ENCODE assay signal across 8 cellular contexts in genomic region chr22:50527921-50528681, GRCh38. TPM values are rescaled to one million over a fixed set of nuclear protein-coding genes. Genes with fewer than 3 reads are reported as not detected.
DNase-seq lines count a peak whose midpoint lies in the region; ATAC-seq, FAIRE-seq and TF ChIP-seq lines count a peak whose summit lies in the region.

No MANE protein-coding gene starts in this region.

- CTCF ChIA-PET in activated naive CD4-positive, alpha-beta T cell treated with anti-CD3 and anti-CD28 coated beads for 36 hours (lab: Charles Lee): interaction anchor here (0.6 to 2.9 kb wide), 10 partner anchors 11 to 286 kb away, joined by 3 to 13 read pairs (median 4); partner anchors contain the start of genes KLHDC7B and SYCE3
- CTCF ChIA-PET in activated CD4-positive, alpha-beta memory T cell treated with anti-CD3 and anti-CD28 coated beads for 36 hours (lab: Charles Lee): interaction anchor here (1.3 to 6.5 kb wide), 5 partner anchors 11 to 92 kb away, joined by 4 to 102 read pairs (median 71); partner anchors contain the start of genes LMF2, NCAPH2 and SYCE3
- CTCF ChIA-PET in HepG2 (lab: Yijun Ruan, JAX; ENCODE audit: low intra/inter-chr PET ratio, low total read pairs): no interaction called here

- peaks cover 15% of the 10 kb centered on the region for H4K20me1 ChIP-seq in HepG2 (ENCODE audit: insufficient read depth, low read length)

- no peak overlapping the region for H2AFZ ChIP-seq in HepG2 (ENCODE audit: low read length)

- H3K27me3 Mint-ChIP-seq in activated naive CD4-positive, alpha-beta T cell treated with anti-CD3 and anti-CD28 coated beads for 36 hours (ENCODE audit: low read depth): no peaks in the 10 kb centered on the region
- no peaks in the 10 kb centered on the region for H3K27me3 Mint-ChIP-seq in activated CD4-positive, alpha-beta memory T cell treated with anti-CD3 and anti-CD28 coated beads for 36 hours

- no peak overlapping the region for H3K9ac ChIP-seq in HepG2 (ENCODE audit: insufficient read depth, low read depth, low read length)

- ATAC-seq in HepG2 (no peak), thoracic aorta (ENCODE audit: insufficient number of reproducible peaks, low FRiP score, low read depth) (no peak), aorta (ENCODE audit: low FRiP score) (no peak)

- FAIRE-seq in HepG2 (lab: Jason Lieb, UNC): no peak

- H3K36me3 Mint-ChIP-seq in activated naive CD4-positive, alpha-beta T cell treated with anti-CD3 and anti-CD28 coated beads for 36 hours (ENCODE audit: low read depth): peaks cover 39% of the 10 kb centered on the region
- peaks cover 36% of the 10 kb centered on the region for H3K36me3 Mint-ChIP-seq in activated CD4-positive, alpha-beta memory T cell treated with anti-CD3 and anti-CD28 coated beads for 36 hours

- intact Hi-C loops in activated naive CD4-positive, alpha-beta T cell treated with anti-CD3 and anti-CD28 coated beads for 36 hours (cut with micrococcal nuclease): loop anchor here (2.0 kb wide), 2 partner anchors 17 to 55 kb away; partner anchors contain the start of genes CHKB and KLHDC7B
- intact Hi-C loops in activated CD4-positive, alpha-beta memory T cell treated with anti-CD3 and anti-CD28 coated beads for 36 hours (cut with micrococcal nuclease): loop anchor here (5.0 kb wide), 1 partner anchor 336 kb away; no protein-coding TSS in a partner anchor
- intact Hi-C loops in HepG2 (cut with micrococcal nuclease; ENCODE audit: unreplicated experiment): loop anchor here (5.0 kb wide), 1 partner anchor 34 kb away; the partner anchor contains the start of gene SYCE3
- intact Hi-C loops in aorta (cut with DNase I): loop anchor here in 1 of 2 donors (5.0 kb wide), 1 partner anchor 34 kb away; the partner anchor contains the start of gene SYCE3

- POLR2A ChIA-PET in activated CD4-positive, alpha-beta memory T cell treated with anti-CD3 and anti-CD28 coated beads for 36 hours (lab: Charles Lee): interaction anchor here (1.1 to 6.7 kb wide), 5 partner anchors 10 to 93 kb away, joined by 4 to 139 read pairs (median 49); partner anchors contain the start of genes CHKB, KLHDC7B and SYCE3
- POLR2A ChIA-PET in HepG2 (lab: Yijun Ruan, JAX): interaction anchor here (0.8 to 2.5 kb wide), 6 partner anchors 10 to 172 kb away, joined by 3 to 7 read pairs (median 4); partner anchors contain the start of genes ARSA, LMF2, NCAPH2 and SYCE3

- TF ChIP-seq CTCF in HepG2 (CRISPR knock-in tag; IDR thresholded peaks at IDR 0.05): no peak
- no peak for TF ChIP-seq CTCF in thoracic aorta (IDR thresholded peaks at IDR 0.05)

- peaks cover 42% of the 10 kb centered on the region for H3K4me1 Mint-ChIP-seq in activated naive CD4-positive, alpha-beta T cell treated with anti-CD3 and anti-CD28 coated beads for 36 hours (ENCODE audit: low read depth)
- peaks cover 49% of the 10 kb centered on the region for H3K4me1 Mint-ChIP-seq in activated CD4-positive, alpha-beta memory T cell treated with anti-CD3 and anti-CD28 coated beads for 36 hours (ENCODE audit: low read depth)

- H3K27ac Mint-ChIP-seq in activated naive CD4-positive, alpha-beta T cell treated with anti-CD3 and anti-CD28 coated beads for 36 hours: peak overlapping the region; percentile 93
- peak overlapping the region; percentile 95 for H3K27ac Mint-ChIP-seq in activated CD4-positive, alpha-beta memory T cell treated with anti-CD3 and anti-CD28 coated beads for 36 hours

- peak overlapping the region; percentile 84 for H3K4me3 Mint-ChIP-seq in activated naive CD4-positive, alpha-beta T cell treated with anti-CD3 and anti-CD28 coated beads for 36 hours
- peak overlapping the region; percentile 81 for H3K4me3 Mint-ChIP-seq in activated CD4-positive, alpha-beta memory T cell treated with anti-CD3 and anti-CD28 coated beads for 36 hours

- H3K36me3 ChIP-seq in HepG2 (replicated peaks in 1 of 2; ENCODE audit: control insufficient read depth in 1 of 2, insufficient read depth in 2 of 2, low read length in 2 of 2) (peaks cover 1 to 7% of the 10 kb centered on the region in 2 experiments; a peak in 4 of 5 replicates), thoracic aorta (peaks cover 8% of the 10 kb centered on the region), aorta (ENCODE audit: control insufficient read depth in 1 of 2, insufficient read depth in 2 of 2, low read length in 1 of 2) (no peaks in the 10 kb centered on the region)

- WGBS in HepG2 (ENCODE audit: low lambda C conversion rate): 91% methylated on average over 17 of the region's 18 CpGs
- WGBS in aorta, 2 donors: 93 to 94% methylated on average over 18 of the region's 18 CpGs

- TF ChIP-seq RAD21 in HepG2 (CRISPR knock-in tag; IDR thresholded peaks at IDR 0.05): no peak

- H3K27me3 ChIP-seq in HepG2 (ENCODE audit: control insufficient read depth in 1 of 2, insufficient read depth in 2 of 2, low read length in 2 of 2) (no peaks in the 10 kb centered on the region), thoracic aorta (replicated peaks; ENCODE audit: insufficient read depth) (peaks cover 5% of the 10 kb centered on the region), aorta (ENCODE audit: control insufficient read depth in 1 of 2, insufficient read depth in 2 of 2, low read length in 1 of 2) (no peaks in the 10 kb centered on the region)

- H3K9me3 Mint-ChIP-seq in activated naive CD4-positive, alpha-beta T cell treated with anti-CD3 and anti-CD28 coated beads for 36 hours: no peaks in the 10 kb centered on the region
- H3K9me3 Mint-ChIP-seq in activated CD4-positive, alpha-beta memory T cell treated with anti-CD3 and anti-CD28 coated beads for 36 hours: no peaks in the 10 kb centered on the region

- TF ChIP-seq EP300 in HepG2 (IDR thresholded peaks at IDR 0.05; ENCODE audit: low read depth in 2 of 2, low read length in 2 of 2): no peak
- TF ChIP-seq EP300 in HepG2 (CRISPR knock-in tag; IDR thresholded peaks at IDR 0.05; ENCODE audit: borderline replicate concordance): no peak

- no peaks in the 10 kb centered on the region for H3K9me3 ChIP-seq in HepG2 (ENCODE audit: low read length)
- H3K9me3 ChIP-seq in thoracic aorta: no peaks in the 10 kb centered on the region
- no peaks in the 10 kb centered on the region for H3K9me3 ChIP-seq in aorta (ENCODE audit: control insufficient read depth, low read length)

- no TSS peak for BruUV-seq in HepG2 (replicated peaks; lab: Mats Ljungman, UMichigan)

- no peak overlapping the region for H3K4me3 ChIP-seq in HepG2 (replicated peaks in 1 of 3; ENCODE audit: insufficient read depth in 1 of 3, low read depth in 2 of 3, low read length in 3 of 3)
- peak overlapping the region; percentile 78 for H3K4me3 ChIP-seq in thoracic aorta
- H3K4me3 ChIP-seq in aorta (ENCODE audit: low read length in 2 of 2): no peak overlapping the region

- H3K4me1 ChIP-seq in HepG2 (ENCODE audit: insufficient read depth, low read length): peaks cover 70% of the 10 kb centered on the region
- H3K4me1 ChIP-seq in thoracic aorta (ENCODE audit: control insufficient read depth in 1 of 2, low read depth in 2 of 2): peaks cover 29 to 54% of the 10 kb centered on the region in 2 donors
- no peaks in the 10 kb centered on the region for H3K4me1 ChIP-seq in aorta (ENCODE audit: control insufficient read depth in 1 of 2, insufficient read depth in 2 of 2, low read length in 2 of 2)

- in situ Hi-C loops in HepG2 (cut with HindIII; ENCODE audit: extremely low pct_ligation_motif_present, low pct_unique_long_range_greater_than_20kb): no loop called here

- no peak for TF ChIP-seq POLR2A in HepG2 (IDR thresholded peaks at IDR 0.05; ENCODE audit: insufficient read depth in 1 of 2, low read depth in 2 of 2, low read length in 2 of 2)

- H3K27ac ChIP-seq in HepG2 (ENCODE audit: extremely low read length, insufficient read depth, low read length) (no peak overlapping the region), thoracic aorta (no peak overlapping the region), aorta (ENCODE audit: low read depth in 1 of 2, low read length in 2 of 2) (no peak overlapping the region)

- H3K4me2 ChIP-seq in HepG2 (ENCODE audit: low read depth, low read length): no peak overlapping the region

- no peak for DNase-seq in activated naive CD4-positive, alpha-beta T cell treated with anti-CD3 and anti-CD28 coated beads for 36 hours
- DNase-seq in activated naive CD4-positive, alpha-beta T cell (lab: John Stamatoyannopoulos, UW): no peak
- DNase-seq in activated CD4-positive, alpha-beta memory T cell treated with anti-CD3 and anti-CD28 coated beads for 36 hours: no peak
- no peak for DNase-seq in HepG2 (ENCODE audit: low spot score)
- DNase-seq in thoracic aorta (ENCODE audit: low spot score): no peak
- no peak for DNase-seq in aorta
- DNase-seq in NCI-H128 (lab: John Stamatoyannopoulos, UW; ENCODE audit: unreplicated experiment): no peak
- DNase-seq in anterior cingulate cortex (lab: John Stamatoyannopoulos, UW): no peak

- H3K79me2 ChIP-seq in HepG2 (ENCODE audit: insufficient read depth, low read length): peaks cover 20% of the 10 kb centered on the region

RNA-seq across cellular contexts. Expression of gene TYMP, which starts 1.7 kb away (rescaled TPM):
- total RNA-seq in activated naive CD4-positive, alpha-beta T cell treated with anti-CD3 and anti-CD28 coated beads for 36 hours: 10 to 100 TPM; 43.7 to 49.6 TPM
- total RNA-seq in activated CD4-positive, alpha-beta memory T cell treated with anti-CD3 and anti-CD28 coated beads for 36 hours: 10 to 100 TPM; 64.7 to 65.6 TPM
- total RNA-seq in HepG2 (2016; rRNA removed; fragmentation: Illumina TruSeq; extraction: Trizol) (2.3 and 3.9 TPM in 2 replicates), thoracic aorta (10 to 100 TPM; 90.4 to 95.7 TPM), aorta (10 to 100 TPM; 68.3 to 99.2 TPM)
- 1.0 and 1.1 TPM in 2 replicates for total RNA-seq in HepG2 (2016; cell fraction: cytosol; rRNA removed; fragmentation: Illumina TruSeq; extraction: Trizol; ENCODE audit: low read depth)
- total RNA-seq in HepG2 (2016; cell fraction: insoluble cytoplasmic fraction; rRNA removed; fragmentation: Illumina TruSeq; extraction: Trizol): 2.2 and 3.5 TPM in 2 replicates
- 1.8 TPM in 2 replicates for total RNA-seq in HepG2 (2016; cell fraction: membrane; rRNA removed; fragmentation: Illumina TruSeq; extraction: Trizol)
- 1.9 and 3.1 TPM in 2 replicates for total RNA-seq in HepG2 (2016; cell fraction: nucleus; rRNA removed; fragmentation: Illumina TruSeq; extraction: Trizol)
- polyA plus RNA-seq in HepG2 (2011; rRNA removed) (4.3 and 7.5 TPM in 2 replicates), aorta (10 to 100 TPM; 37.7 to 47.1 TPM)
- polyA plus RNA-seq in HepG2 (2011; cell fraction: cytosol; rRNA removed): 4.9 and 6.1 TPM in 2 replicates
- polyA plus RNA-seq in HepG2 (2011; cell fraction: nucleus; rRNA removed): 37.1 and 45.0 TPM in 2 replicates
- polyA plus RNA-seq in HepG2 (2012): 3.0 and 4.0 TPM in 2 replicates
- 1.3 and 1.4 TPM in 2 replicates for polyA plus RNA-seq in HepG2 (2016; cell fraction: cytosol; fragmentation: Illumina TruSeq; extraction: Trizol; ENCODE audit: low read depth)
- polyA plus RNA-seq in HepG2 (2016; cell fraction: insoluble cytoplasmic fraction; fragmentation: Illumina TruSeq; extraction: Trizol; ENCODE audit: low read depth): 2.9 and 3.2 TPM in 2 replicates
- polyA plus RNA-seq in HepG2 (2016; cell fraction: membrane; fragmentation: Illumina TruSeq; extraction: Trizol; ENCODE audit: low read depth): 0.84 and 0.96 TPM in 2 replicates
- polyA plus RNA-seq in HepG2 (2016; cell fraction: nucleus; fragmentation: Illumina TruSeq; extraction: Trizol; ENCODE audit: insufficient read depth, low read depth): 3.0 and 4.9 TPM in 2 replicates
- polyA minus RNA-seq in HepG2 (2011; rRNA and poly(A)+ RNA removed; ENCODE audit: low replicate concordance): 1.9 and 3.4 TPM in 2 replicates
- 2.0 and 2.6 TPM in 2 replicates for polyA minus RNA-seq in HepG2 (2011; cell fraction: cytosol; rRNA and poly(A)+ RNA removed)
- 3.6 and 4.0 TPM in 2 replicates for polyA minus RNA-seq in HepG2 (2011; cell fraction: nucleus; rRNA and poly(A)+ RNA removed)

RNA-seq across cellular contexts. Expression of gene SCO2, which starts 2.7 kb away (rescaled TPM):
- total RNA-seq in activated naive CD4-positive, alpha-beta T cell treated with anti-CD3 and anti-CD28 coated beads for 36 hours: 1 to 10 TPM; 1.1 to 2.1 TPM
- 1 to 10 TPM; 1.9 to 5.6 TPM for total RNA-seq in activated CD4-positive, alpha-beta memory T cell treated with anti-CD3 and anti-CD28 coated beads for 36 hours
- 2.1 and 3.7 TPM in 2 replicates for total RNA-seq in HepG2 (2016; rRNA removed; fragmentation: Illumina TruSeq; extraction: Trizol)
- 2.3 and 3.6 TPM in 2 replicates for total RNA-seq in HepG2 (2016; cell fraction: cytosol; rRNA removed; fragmentation: Illumina TruSeq; extraction: Trizol; ENCODE audit: low read depth)
- 1.5 and 1.8 TPM in 2 replicates for total RNA-seq in HepG2 (2016; cell fraction: insoluble cytoplasmic fraction; rRNA removed; fragmentation: Illumina TruSeq; extraction: Trizol)
- 2.2 and 2.9 TPM in 2 replicates for total RNA-seq in HepG2 (2016; cell fraction: membrane; rRNA removed; fragmentation: Illumina TruSeq; extraction: Trizol)
- not detected in 2 replicates for total RNA-seq in HepG2 (2016; cell fraction: nucleus; rRNA removed; fragmentation: Illumina TruSeq; extraction: Trizol)
- 0.32 and 0.85 TPM in 2 replicates for polyA plus RNA-seq in HepG2 (2011; rRNA removed)
- polyA plus RNA-seq in HepG2 (2011; cell fraction: cytosol; rRNA removed): 1.9 and 4.5 TPM in 2 replicates
- polyA plus RNA-seq in HepG2 (2011; cell fraction: nucleus; rRNA removed): 2.8 TPM in 2 replicates
- 1.1 TPM in 1 of 2 replicates, not detected in the other for polyA plus RNA-seq in HepG2 (2012)
- 4.0 and 4.2 TPM in 2 replicates for polyA plus RNA-seq in HepG2 (2016; cell fraction: cytosol; fragmentation: Illumina TruSeq; extraction: Trizol; ENCODE audit: low read depth)
- 1.6 and 2.3 TPM in 2 replicates for polyA plus RNA-seq in HepG2 (2016; cell fraction: insoluble cytoplasmic fraction; fragmentation: Illumina TruSeq; extraction: Trizol; ENCODE audit: low read depth)
- polyA plus RNA-seq in HepG2 (2016; cell fraction: membrane; fragmentation: Illumina TruSeq; extraction: Trizol; ENCODE audit: low read depth): 2.3 and 2.8 TPM in 2 replicates
- polyA plus RNA-seq in HepG2 (2016; cell fraction: nucleus; fragmentation: Illumina TruSeq; extraction: Trizol; ENCODE audit: insufficient read depth, low read depth): 2.8 and 3.5 TPM in 2 replicates
- 0.40 and 2.2 TPM in 2 replicates for polyA minus RNA-seq in HepG2 (2011; rRNA and poly(A)+ RNA removed; ENCODE audit: low replicate concordance)
- 0.97 and 1.8 TPM in 2 replicates for polyA minus RNA-seq in HepG2 (2011; cell fraction: cytosol; rRNA and poly(A)+ RNA removed)
- 1.4 TPM in 1 of 2 replicates, not detected in the other for polyA minus RNA-seq in HepG2 (2011; cell fraction: nucleus; rRNA and poly(A)+ RNA removed)
- total RNA-seq in thoracic aorta: 1 to 10 TPM; 3.5 to 4.5 TPM
- 1 to 10 TPM; 4.7 to 5.1 TPM for total RNA-seq in aorta
- 10 to 100 TPM in 1 of 2 donors, not detected in 1; 11.6 TPM for polyA plus RNA-seq in aorta

RNA-seq across cellular contexts. Expression of gene KLHDC7B, which starts 17.6 kb away (rescaled TPM):
- total RNA-seq in activated naive CD4-positive, alpha-beta T cell treated with anti-CD3 and anti-CD28 coated beads for 36 hours: 1 to 10 TPM; 7.4 to 7.6 TPM
- 1 to 10 TPM; 6.9 to 7.7 TPM for total RNA-seq in activated CD4-positive, alpha-beta memory T cell treated with anti-CD3 and anti-CD28 coated beads for 36 hours
- not detected in 2 replicates for total RNA-seq in HepG2 (2016; rRNA removed; fragmentation: Illumina TruSeq; extraction: Trizol)
- not detected in 2 replicates for total RNA-seq in HepG2 (2016; cell fraction: cytosol; rRNA removed; fragmentation: Illumina TruSeq; extraction: Trizol; ENCODE audit: low read depth)
- not detected in 2 replicates for total RNA-seq in HepG2 (2016; cell fraction: insoluble cytoplasmic fraction; rRNA removed; fragmentation: Illumina TruSeq; extraction: Trizol)
- total RNA-seq in HepG2 (2016; cell fraction: membrane; rRNA removed; fragmentation: Illumina TruSeq; extraction: Trizol): not detected in 2 replicates
- not detected in 2 replicates for total RNA-seq in HepG2 (2016; cell fraction: nucleus; rRNA removed; fragmentation: Illumina TruSeq; extraction: Trizol)
- 0.11 and 0.17 TPM in 2 replicates for polyA plus RNA-seq in HepG2 (2011; rRNA removed)
- polyA plus RNA-seq in HepG2 (2011; cell fraction: cytosol; rRNA removed): 0.09 TPM in 2 replicates
- 0.68 and 0.81 TPM in 2 replicates for polyA plus RNA-seq in HepG2 (2011; cell fraction: nucleus; rRNA removed)
- 0.12 and 0.47 TPM in 2 replicates for polyA plus RNA-seq in HepG2 (2012)
- polyA plus RNA-seq in HepG2 (2016; cell fraction: cytosol; fragmentation: Illumina TruSeq; extraction: Trizol; ENCODE audit: low read depth): 0.03 TPM in 1 of 2 replicates, not detected in the other
- not detected in 2 replicates for polyA plus RNA-seq in HepG2 (2016; cell fraction: insoluble cytoplasmic fraction; fragmentation: Illumina TruSeq; extraction: Trizol; ENCODE audit: low read depth)
- not detected in 2 replicates for polyA plus RNA-seq in HepG2 (2016; cell fraction: membrane; fragmentation: Illumina TruSeq; extraction: Trizol; ENCODE audit: low read depth)
- polyA plus RNA-seq in HepG2 (2016; cell fraction: nucleus; fragmentation: Illumina TruSeq; extraction: Trizol; ENCODE audit: insufficient read depth, low read depth): 0.09 TPM in 1 of 2 replicates, not detected in the other
- 0.24 and 1.1 TPM in 2 replicates for polyA minus RNA-seq in HepG2 (2011; rRNA and poly(A)+ RNA removed; ENCODE audit: low replicate concordance)
- polyA minus RNA-seq in HepG2 (2011; cell fraction: cytosol; rRNA and poly(A)+ RNA removed): 0.26 and 0.49 TPM in 2 replicates
- polyA minus RNA-seq in HepG2 (2011; cell fraction: nucleus; rRNA and poly(A)+ RNA removed): 0.13 and 0.50 TPM in 2 replicates
- total RNA-seq in thoracic aorta: not detected
- total RNA-seq in aorta: under 1 TPM; 0.29 to 0.63 TPM
- polyA plus RNA-seq in aorta: not detected

RNA-seq across cellular contexts. Expression of gene NCAPH2, which starts 20.1 kb away (rescaled TPM):
- total RNA-seq in activated naive CD4-positive, alpha-beta T cell treated with anti-CD3 and anti-CD28 coated beads for 36 hours: 100 to 1,000 TPM; 104 to 115 TPM
- 100 to 1,000 TPM; 134 to 138 TPM for total RNA-seq in activated CD4-positive, alpha-beta memory T cell treated with anti-CD3 and anti-CD28 coated beads for 36 hours
- total RNA-seq in HepG2 (2016; rRNA removed; fragmentation: Illumina TruSeq; extraction: Trizol): 44.1 and 64.4 TPM in 2 replicates
- total RNA-seq in HepG2 (2016; cell fraction: cytosol; rRNA removed; fragmentation: Illumina TruSeq; extraction: Trizol; ENCODE audit: low read depth): 21.9 and 25.9 TPM in 2 replicates
- total RNA-seq in HepG2 (2016; cell fraction: insoluble cytoplasmic fraction; rRNA removed; fragmentation: Illumina TruSeq; extraction: Trizol): 38.6 and 60.9 TPM in 2 replicates
- total RNA-seq in HepG2 (2016; cell fraction: membrane; rRNA removed; fragmentation: Illumina TruSeq; extraction: Trizol): 36.3 and 40.8 TPM in 2 replicates
- 55.8 and 71.9 TPM in 2 replicates for total RNA-seq in HepG2 (2016; cell fraction: nucleus; rRNA removed; fragmentation: Illumina TruSeq; extraction: Trizol)
- 27.6 and 28.1 TPM in 2 replicates for polyA plus RNA-seq in HepG2 (2011; rRNA removed)
- 14.9 and 27.9 TPM in 2 replicates for polyA plus RNA-seq in HepG2 (2011; cell fraction: cytosol; rRNA removed)
- 133 and 198 TPM in 2 replicates for polyA plus RNA-seq in HepG2 (2011; cell fraction: nucleus; rRNA removed)
- 18.5 and 22.1 TPM in 2 replicates for polyA plus RNA-seq in HepG2 (2012)
- polyA plus RNA-seq in HepG2 (2016; cell fraction: cytosol; fragmentation: Illumina TruSeq; extraction: Trizol; ENCODE audit: low read depth): 19.2 and 20.6 TPM in 2 replicates
- 35.4 and 35.6 TPM in 2 replicates for polyA plus RNA-seq in HepG2 (2016; cell fraction: insoluble cytoplasmic fraction; fragmentation: Illumina TruSeq; extraction: Trizol; ENCODE audit: low read depth)
- polyA plus RNA-seq in HepG2 (2016; cell fraction: membrane; fragmentation: Illumina TruSeq; extraction: Trizol; ENCODE audit: low read depth): 30.3 and 30.4 TPM in 2 replicates
- polyA plus RNA-seq in HepG2 (2016; cell fraction: nucleus; fragmentation: Illumina TruSeq; extraction: Trizol; ENCODE audit: insufficient read depth, low read depth): 141 and 144 TPM in 2 replicates
- polyA minus RNA-seq in HepG2 (2011; rRNA and poly(A)+ RNA removed; ENCODE audit: low replicate concordance): 32.7 and 68.1 TPM in 2 replicates
- 16.6 and 22.2 TPM in 2 replicates for polyA minus RNA-seq in HepG2 (2011; cell fraction: cytosol; rRNA and poly(A)+ RNA removed)
- 13.8 and 21.0 TPM in 2 replicates for polyA minus RNA-seq in HepG2 (2011; cell fraction: nucleus; rRNA and poly(A)+ RNA removed)
- 10 to 100 TPM; 40.8 to 50.4 TPM for total RNA-seq in thoracic aorta
- 10 to 100 TPM; 31.6 to 35.5 TPM for total RNA-seq in aorta
- 10 to 100 TPM; 18.2 to 67.4 TPM for polyA plus RNA-seq in aorta

RNA-seq across cellular contexts. Expression of gene LMF2, which starts 20.6 kb away (rescaled TPM):
- total RNA-seq in activated naive CD4-positive, alpha-beta T cell treated with anti-CD3 and anti-CD28 coated beads for 36 hours: 10 to 100 TPM; 41.4 to 42.0 TPM
- total RNA-seq in activated CD4-positive, alpha-beta memory T cell treated with anti-CD3 and anti-CD28 coated beads for 36 hours: 10 to 100 TPM; 62.1 to 63.8 TPM
- total RNA-seq in HepG2 (2016; rRNA removed; fragmentation: Illumina TruSeq; extraction: Trizol) (10.2 and 30.6 TPM in 2 replicates), thoracic aorta (10 to 100 TPM; 61.9 to 87.6 TPM), aorta (10 to 100 TPM; 42.2 to 65.7 TPM)
- 6.3 and 7.5 TPM in 2 replicates for total RNA-seq in HepG2 (2016; cell fraction: cytosol; rRNA removed; fragmentation: Illumina TruSeq; extraction: Trizol; ENCODE audit: low read depth)
- total RNA-seq in HepG2 (2016; cell fraction: insoluble cytoplasmic fraction; rRNA removed; fragmentation: Illumina TruSeq; extraction: Trizol): 8.1 and 32.3 TPM in 2 replicates
- total RNA-seq in HepG2 (2016; cell fraction: membrane; rRNA removed; fragmentation: Illumina TruSeq; extraction: Trizol): 12.9 and 13.8 TPM in 2 replicates
- total RNA-seq in HepG2 (2016; cell fraction: nucleus; rRNA removed; fragmentation: Illumina TruSeq; extraction: Trizol): 37.5 and 43.9 TPM in 2 replicates
- polyA plus RNA-seq in HepG2 (2011; rRNA removed) (23.3 and 37.9 TPM in 2 replicates), aorta (100 to 1,000 TPM in 1 of 2 donors, 10 to 100 TPM in 1; 20.0 to 123 TPM)
- 18.2 and 36.8 TPM in 2 replicates for polyA plus RNA-seq in HepG2 (2011; cell fraction: cytosol; rRNA removed)
- polyA plus RNA-seq in HepG2 (2011; cell fraction: nucleus; rRNA removed): 284 and 409 TPM in 2 replicates
- polyA plus RNA-seq in HepG2 (2012): 20.6 and 26.6 TPM in 2 replicates
- 9.6 and 9.7 TPM in 2 replicates for polyA plus RNA-seq in HepG2 (2016; cell fraction: cytosol; fragmentation: Illumina TruSeq; extraction: Trizol; ENCODE audit: low read depth)
- 10.4 and 13.2 TPM in 2 replicates for polyA plus RNA-seq in HepG2 (2016; cell fraction: insoluble cytoplasmic fraction; fragmentation: Illumina TruSeq; extraction: Trizol; ENCODE audit: low read depth)
- 11.7 and 14.1 TPM in 2 replicates for polyA plus RNA-seq in HepG2 (2016; cell fraction: membrane; fragmentation: Illumina TruSeq; extraction: Trizol; ENCODE audit: low read depth)
- 103 and 105 TPM in 2 replicates for polyA plus RNA-seq in HepG2 (2016; cell fraction: nucleus; fragmentation: Illumina TruSeq; extraction: Trizol; ENCODE audit: insufficient read depth, low read depth)
- 33.1 and 122 TPM in 2 replicates for polyA minus RNA-seq in HepG2 (2011; rRNA and poly(A)+ RNA removed; ENCODE audit: low replicate concordance)
- 51.0 and 56.0 TPM in 2 replicates for polyA minus RNA-seq in HepG2 (2011; cell fraction: cytosol; rRNA and poly(A)+ RNA removed)
- polyA minus RNA-seq in HepG2 (2011; cell fraction: nucleus; rRNA and poly(A)+ RNA removed): 27.5 and 28.8 TPM in 2 replicates
